ENCODE assay signal across 2 cellular contexts in the genomic region with DNA sequence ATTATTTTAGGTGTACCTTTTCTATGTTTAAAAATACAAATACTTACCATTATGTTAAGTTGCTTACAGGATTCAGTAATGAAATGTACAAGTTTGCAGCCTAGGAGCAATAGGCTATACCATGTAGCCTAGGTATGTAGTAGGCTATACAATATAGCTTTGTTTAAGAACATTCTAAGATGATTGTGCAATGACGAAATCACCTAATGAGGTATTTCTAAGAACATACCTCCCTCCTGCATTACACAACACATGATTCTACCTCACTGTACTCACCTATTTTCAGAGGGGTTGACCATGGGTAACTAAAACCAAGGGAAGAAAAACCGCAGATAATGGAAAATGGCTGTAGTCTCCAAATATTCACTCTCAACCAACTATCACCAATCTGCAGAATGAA.
TF ChIP-seq lines count a peak whose summit lies in the region.

No MANE protein-coding gene starts in this region.

TF ChIP-seq in HepG2, 621 proteins besides CTCF, POLR2A, EP300 and RAD21:
- peak; percentile 85 for TF ChIP-seq CEBPB (IDR thresholded peaks at IDR 0.05; ENCODE audit: borderline replicate concordance, low read depth, low read length)
- no peak for TF ChIP-seq KDM5A (IDR thresholded peaks at IDR 0.05; ENCODE audit: borderline replicate concordance, low read length)
- TF ChIP-seq ATF7 (IDR thresholded peaks at IDR 0.05): peak; percentile 34; the same call in 1 of the 2 replicates
- no peak for TF ChIP-seq ATF7 (CRISPR knock-in tag; IDR thresholded peaks at IDR 0.05)
- TF ChIP-seq ZFP82 (CRISPR knock-in tag; IDR thresholded peaks at IDR 0.05; ENCODE audit: borderline replicate concordance): no peak
- 0 out of 2 replicates have a peak, but pooled peaks have one; percentile 13 for TF ChIP-seq CEBPG (CRISPR knock-in tag; IDR thresholded peaks at IDR 0.05)
- TF ChIP-seq ZMAT3 (CRISPR knock-in tag; conservative IDR thresholded peaks at IDR 0.05): no peak
TF ChIP-seq in HepG2: peak in this region for 3.

TF ChIP-seq in K562, 482 proteins besides CTCF, POLR2A, EP300 and RAD21:
- TF ChIP-seq ZFP1 (CRISPR knock-in tag; IDR thresholded peaks at IDR 0.05): no peak
- TF ChIP-seq, protein P1, sequence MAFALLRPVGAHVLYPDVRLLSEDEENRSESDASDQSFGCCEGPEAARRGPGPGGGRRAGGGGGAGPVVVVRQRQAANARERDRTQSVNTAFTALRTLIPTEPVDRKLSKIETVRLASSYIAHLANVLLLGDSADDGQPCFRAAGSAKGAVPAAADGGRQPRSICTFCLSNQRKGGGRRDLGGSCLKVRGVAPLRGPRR (CRISPR knock-in tag; IDR thresholded peaks at IDR 0.05): no peak
- no peak for TF ChIP-seq ZNF224 (CRISPR knock-in tag; IDR thresholded peaks at IDR 0.05)
- TF ChIP-seq, protein P2, sequence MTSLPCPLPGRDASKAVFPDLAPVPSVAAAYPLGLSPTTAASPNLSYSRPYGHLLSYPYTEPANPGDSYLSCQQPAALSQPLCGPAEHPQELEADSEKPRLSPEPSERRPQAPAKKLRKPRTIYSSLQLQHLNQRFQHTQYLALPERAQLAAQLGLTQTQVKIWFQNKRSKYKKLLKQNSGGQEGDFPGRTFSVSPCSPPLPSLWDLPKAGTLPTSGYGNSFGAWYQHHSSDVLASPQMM (CRISPR knock-in tag; IDR thresholded peaks at IDR 0.05): no peak
- TF ChIP-seq GABPA (tag; conservative IDR thresholded peaks at IDR 0.05; ENCODE audit: low read depth): no peak
- TF ChIP-seq ZC3H8 (IDR thresholded peaks at IDR 0.05): no peak
- TF ChIP-seq CEBPB (tag; IDR thresholded peaks at IDR 0.05): peak; percentile 81
- no peak for TF ChIP-seq RBFOX2 (IDR thresholded peaks at IDR 0.05; ENCODE audit: low read depth, low read length)
- TF ChIP-seq RFX5 (IDR thresholded peaks at IDR 0.05; ENCODE audit: low read depth, low read length): no peak
- TF ChIP-seq, protein P3, sequence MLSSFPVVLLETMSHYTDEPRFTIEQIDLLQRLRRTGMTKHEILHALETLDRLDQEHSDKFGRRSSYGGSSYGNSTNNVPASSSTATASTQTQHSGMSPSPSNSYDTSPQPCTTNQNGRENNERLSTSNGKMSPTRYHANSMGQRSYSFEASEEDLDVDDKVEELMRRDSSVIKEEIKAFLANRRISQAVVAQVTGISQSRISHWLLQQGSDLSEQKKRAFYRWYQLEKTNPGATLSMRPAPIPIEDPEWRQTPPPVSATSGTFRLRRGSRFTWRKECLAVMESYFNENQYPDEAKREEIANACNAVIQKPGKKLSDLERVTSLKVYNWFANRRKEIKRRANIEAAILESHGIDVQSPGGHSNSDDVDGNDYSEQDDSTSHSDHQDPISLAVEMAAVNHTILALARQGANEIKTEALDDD (IDR thresholded peaks at IDR 0.05): no peak
- TF ChIP-seq TCF7 (IDR thresholded peaks at IDR 0.05; ENCODE audit: borderline replicate concordance): no peak
- no peak for TF ChIP-seq TBP (optimal IDR thresholded peaks at IDR 0.05; ENCODE audit: low read depth, low read length)
- TF ChIP-seq KDM1A (IDR thresholded peaks at IDR 0.05): no peak
- no peak for TF ChIP-seq CEBPG (CRISPR knock-in tag; IDR thresholded peaks at IDR 0.05)
- peak; percentile 48 to 52; a peak in 2 of 4 replicates for TF ChIP-seq CEBPG (tag; conservative IDR thresholded peaks at IDR 0.05 in 1 of 2, IDR thresholded peaks at IDR 0.05 in 1 of 2)
- no peak for TF ChIP-seq ZNF408 (CRISPR knock-in tag; IDR thresholded peaks at IDR 0.05; ENCODE audit: low read depth)
- TF ChIP-seq, protein P4, sequence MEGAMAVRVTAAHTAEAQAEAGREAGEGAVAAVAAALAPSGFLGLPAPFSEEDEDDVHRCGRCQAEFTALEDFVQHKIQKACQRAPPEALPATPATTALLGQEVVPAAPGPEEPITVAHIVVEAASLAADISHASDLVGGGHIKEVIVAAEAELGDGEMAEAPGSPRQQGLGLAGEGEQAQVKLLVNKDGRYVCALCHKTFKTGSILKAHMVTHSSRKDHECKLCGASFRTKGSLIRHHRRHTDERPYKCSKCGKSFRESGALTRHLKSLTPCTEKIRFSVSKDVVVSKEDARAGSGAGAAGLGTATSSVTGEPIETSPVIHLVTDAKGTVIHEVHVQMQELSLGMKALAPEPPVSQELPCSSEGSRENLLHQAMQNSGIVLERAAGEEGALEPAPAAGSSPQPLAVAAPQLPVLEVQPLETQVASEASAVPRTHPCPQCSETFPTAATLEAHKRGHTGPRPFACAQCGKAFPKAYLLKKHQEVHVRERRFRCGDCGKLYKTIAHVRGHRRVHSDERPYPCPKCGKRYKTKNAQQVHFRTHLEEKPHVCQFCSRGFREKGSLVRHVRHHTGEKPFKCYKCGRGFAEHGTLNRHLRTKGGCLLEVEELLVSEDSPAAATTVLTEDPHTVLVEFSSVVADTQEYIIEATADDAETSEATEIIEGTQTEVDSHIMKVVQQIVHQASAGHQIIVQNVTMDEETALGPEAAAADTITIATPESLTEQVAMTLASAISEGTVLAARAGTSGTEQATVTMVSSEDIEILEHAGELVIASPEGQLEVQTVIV (CRISPR knock-in tag; IDR thresholded peaks at IDR 0.05; ENCODE audit: borderline replicate concordance): no peak
- no peak for TF ChIP-seq CBFA2T3 (IDR thresholded peaks at IDR 0.05)
